In genomic region chr1:117842408-117843170, GRCh38 we compare ENCODE assay signal across 12 cellular contexts.
A peak's percentile ranks its signal among the peaks of the same experiment; 100 is the strongest.
DNase-seq lines count a peak whose midpoint lies in the region; ATAC-seq and TF ChIP-seq lines count a peak whose summit lies in the region.
"Had no signal": no experiment of that assay in that cellular context is flagged by ENCODE, and none has a peak within 500 bp of the region (broad histone marks: within the 10 kb centered on the region; RNA-seq: fewer than 3 reads in every experiment).

No MANE protein-coding gene starts in this region.

- POLR2A ChIA-PET in AG04450 (lab: Yijun Ruan, JAX) (no interaction called here), HEK293T (lab: Yijun Ruan, JAX) (no interaction called here)

- ATAC-seq in aorta (ENCODE audit: low FRiP score) (no peak), HG02642 (IDR thresholded peaks at IDR 0.05; ENCODE audit: poor library complexity, unreplicated experiment) (no peak), GM21515 (IDR thresholded peaks at IDR 0.05; ENCODE audit: unreplicated experiment) (no peak)
- ATAC-seq: psoas muscle had no signal

- H3K4me3 ChIP-seq in AG04450 (ENCODE audit: low read depth, low read length) (no peak overlapping the region), WERI-Rb-1 (ENCODE audit: low read depth, low read length) (no peak overlapping the region), aorta (ENCODE audit: low read length in 2 of 2) (no peak overlapping the region)
- H3K4me3 ChIP-seq: psoas muscle, upper lobe of left lung had no signal

- CTCF ChIA-PET in AG04450 (lab: Charles Lee): interaction anchor here (0.5 kb wide), 1 partner anchor 41 kb away, joined by 4 read pairs; no protein-coding TSS in a partner anchor
- CTCF ChIA-PET in HEK293T (lab: Yijun Ruan, JAX): no interaction called here

- intact Hi-C loops in aorta (cut with DNase I): loop anchor here in 1 of 2 donors (5.0 kb wide), 1 partner anchor 50 kb away; no protein-coding TSS in a partner anchor

- DNase-seq in AG04450 (ENCODE audit: low read depth, low spot score): no peak
- peak; percentile 48 for DNase-seq in HEK293T (ENCODE audit: extremely low spot score)
- peak; percentile 12 for DNase-seq in WERI-Rb-1
- DNase-seq in kidney tubule cell (ENCODE audit: low spot score): peak; percentile 37
- DNase-seq in aorta: no peak
- no peak for DNase-seq in amniotic stem cell (lab: John Stamatoyannopoulos, UW)
- DNase-seq: NCI-H510A, psoas muscle, SHP77 treated with DMSO at 0.1 percent for 48 hours had no signal

- no peak overlapping the region for H3K27ac ChIP-seq in AG04450 (ENCODE audit: low read depth, low read length)
- no peak overlapping the region for H3K27ac ChIP-seq in WERI-Rb-1
- no peak overlapping the region for H3K27ac ChIP-seq in aorta (ENCODE audit: low read depth in 1 of 2, low read length in 2 of 2)
- H3K27ac ChIP-seq: psoas muscle, upper lobe of left lung had no signal

- peaks cover 0 to 4% of the 10 kb centered on the region in 2 donors for H3K4me1 ChIP-seq in aorta (ENCODE audit: control insufficient read depth in 1 of 2, insufficient read depth in 2 of 2, low read length in 2 of 2)
- H3K4me1 ChIP-seq: psoas muscle, upper lobe of left lung had no signal

- peaks cover 9% of the 10 kb centered on the region; the same call in 1 of the 2 replicates for H3K9me3 ChIP-seq in AG04450 (ENCODE audit: control insufficient read depth, insufficient read depth, low read length)
- H3K9me3 ChIP-seq in WERI-Rb-1 (ENCODE audit: severe bottlenecking): no peaks in the 10 kb centered on the region
- H3K9me3 ChIP-seq in aorta (ENCODE audit: control insufficient read depth, low read length): no peaks in the 10 kb centered on the region
- H3K9me3 ChIP-seq: psoas muscle had no signal

- H3K36me3 ChIP-seq in WERI-Rb-1 (no peaks in the 10 kb centered on the region), aorta (ENCODE audit: control insufficient read depth in 1 of 2, insufficient read depth in 2 of 2, low read length in 1 of 2) (no peaks in the 10 kb centered on the region)
- H3K36me3 ChIP-seq: upper lobe of left lung had no signal

- TF ChIP-seq CTCF in AG04450 (IDR thresholded peaks at IDR 0.05; ENCODE audit: low read depth, low read length): 0 out of 2 replicates have a peak, but pooled peaks have one; percentile 4
- peak; percentile 37; the same call in 1 of the 2 replicates for TF ChIP-seq CTCF in WERI-Rb-1 (IDR thresholded peaks at IDR 0.05; ENCODE audit: low read depth, low read length)

- 73% methylated on average over 3 of the region's 3 CpGs for WGBS in aorta, 2 donors

- H3K27me3 ChIP-seq in AG04450 (ENCODE audit: control insufficient read depth, insufficient read depth, low read length) (no peaks in the 10 kb centered on the region), WERI-Rb-1 (ENCODE audit: insufficient read depth, low read depth, severe bottlenecking) (no peaks in the 10 kb centered on the region), aorta (ENCODE audit: control insufficient read depth in 1 of 2, insufficient read depth in 2 of 2, low read length in 1 of 2) (no peaks in the 10 kb centered on the region)
- H3K27me3 ChIP-seq: upper lobe of left lung had no signal

TF ChIP-seq in HEK293T, 16 proteins besides CTCF, POLR2A, EP300 and RAD21:
- TF ChIP-seq ZNF384 (IDR thresholded peaks at IDR 0.05) (no peak), FOXM1 (IDR thresholded peaks at IDR 0.05; ENCODE audit: borderline replicate concordance) (no peak), FOXK2 (IDR thresholded peaks at IDR 0.05) (no peak), TARDBP (IDR thresholded peaks at IDR 0.05) (no peak), LEF1 (IDR thresholded peaks at IDR 0.05; ENCODE audit: borderline replicate concordance) (no peak), SP1 (IDR thresholded peaks at IDR 0.05) (no peak), ARNT (IDR thresholded peaks at IDR 0.05) (no peak), PKNOX1 (IDR thresholded peaks at IDR 0.05) (no peak), FOXA1 (IDR thresholded peaks at IDR 0.05) (no peak), HDGF (IDR thresholded peaks at IDR 0.05; ENCODE audit: borderline replicate concordance) (no peak), BHLHE40 (IDR thresholded peaks at IDR 0.05; ENCODE audit: borderline replicate concordance) (no peak), CTBP1 (IDR thresholded peaks at IDR 0.05; ENCODE audit: borderline replicate concordance) (no peak), SUZ12 (IDR thresholded peaks at IDR 0.05) (no peak), NFRKB (IDR thresholded peaks at IDR 0.05) (no peak), ELF4 (IDR thresholded peaks at IDR 0.05) (no peak), L3MBTL2 (conservative IDR thresholded peaks at IDR 0.05) (no peak)
TF ChIP-seq in HEK293T: peak in this region for 0.

Comparison
In these comparisons a context has a peak if more than half of its experiments do, and no peak if none do; other contexts are left out.
1. DNase-seq: peak in HEK293T (single experiment), WERI-Rb-1 (single experiment) and kidney tubule cell (single experiment); none in AG04450 (single experiment), aorta (0 of 2) and amniotic stem cell (single experiment).